In genomic region chr7:142300689-142301088, GRCh38 we compare ENCODE assay signal across 10 cellular contexts. TPM values are rescaled to one million over a fixed set of nuclear protein-coding genes. Genes with fewer than 3 reads are reported as not detected.
DNase-seq lines count a peak whose midpoint lies in the region; TF ChIP-seq lines count a peak whose summit lies in the region.
"Had no signal": no experiment of that assay in that cellular context is flagged by ENCODE, and none has a peak within 500 bp of the region (broad histone marks: within the 10 kb centered on the region; RNA-seq: fewer than 3 reads in every experiment).

No MANE protein-coding gene starts in this region.

- no peak for TF ChIP-seq POLR2A in adrenal gland (IDR thresholded peaks at IDR 0.05)

- 47 to 68% (median 57%) methylated on average over 2 to 3 of the region's 3 CpGs for WGBS in adrenal gland, 4 donors

- DNase-seq in activated CD4-positive, alpha-beta T cell treated with anti-CD3 and anti-CD28 coated beads for 48 hours, result peak; percentile 70
- no peak for DNase-seq in activated CD4-positive, alpha-beta T cell treated with anti-CD3 and anti-CD28 coated beads, Interleukin-2, amount 50 U/mL, for 1 hour
- DNase-seq in OCI-M1 (lab: John Stamatoyannopoulos, UW) (peak; percentile 3), cardiac fibroblast (ENCODE audit: low read depth in 2 of 2) (no peak), NK-92 (lab: John Stamatoyannopoulos, UW; ENCODE audit: unreplicated experiment) (no peak), DMS79 (lab: John Stamatoyannopoulos, UW) (no peak), adrenal gland (no peak)
- peak; percentile 15 for DNase-seq in stimulated activated CD8-positive, alpha-beta memory T cell treated with anti-CD3 and anti-CD28 coated beads, Interleukin-4, amount 100 ng/mL, for 24 hours (ENCODE audit: low read depth)
- DNase-seq: activated gamma-delta T cell treated with Interleukin-2 at 50 U/mL for 16 hours, NCI-H1694 had no signal

- intact Hi-C loops in adrenal gland (cut with DNase I), result no loop called here

- H3K9me3 ChIP-seq in adrenal gland (replicated peaks in 1 of 3), result no peaks in the 10 kb centered on the region

- H3K27ac ChIP-seq in adrenal gland, result no peak overlapping the region

- H3K4me1 ChIP-seq in adrenal gland (replicated peaks in 1 of 2), result no peaks in the 10 kb centered on the region

- H3K27me3 ChIP-seq in adrenal gland, result no peaks in the 10 kb centered on the region

- H3K4me3 ChIP-seq in cardiac fibroblast (replicated peaks in 1 of 2; ENCODE audit: low read depth in 2 of 2, low read length in 2 of 2), result no peak overlapping the region
- no peak overlapping the region for H3K4me3 ChIP-seq in adrenal gland

- no peaks in the 10 kb centered on the region for H3K36me3 ChIP-seq in adrenal gland (replicated peaks in 1 of 2)

- TF ChIP-seq CTCF in cardiac fibroblast (IDR thresholded peaks at IDR 0.05; ENCODE audit: low read depth, low read length) (peak; percentile 11), adrenal gland (IDR thresholded peaks at IDR 0.05) (no peak)

RNA-seq across cellular contexts. Expression of gene PRSS58, which starts 42.8 kb away (rescaled TPM):
- not detected for total RNA-seq in adrenal gland
- polyA plus RNA-seq in adrenal gland, result not detected

Comparison
In these comparisons a context has a peak if more than half of its experiments do, and no peak if none do; other contexts are left out.
1. DNase-seq: peak in activated CD4-positive, alpha-beta T cell treated with anti-CD3 and anti-CD28 coated beads for 48 hours (single experiment), OCI-M1 (single experiment) and stimulated activated CD8-positive, alpha-beta memory T cell treated with anti-CD3 and anti-CD28 coated beads, Interleukin-4, amount 100 ng/mL, for 24 hours (single experiment); none in activated CD4-positive, alpha-beta T cell treated with anti-CD3 and anti-CD28 coated beads, Interleukin-2, amount 50 U/mL, for 1 hour (single experiment), cardiac fibroblast (0 of 2), NK-92 (single experiment), DMS79 (single experiment) and adrenal gland (0 of 7).